13 cellular contexts compared by ENCODE assay signal in genomic region chr2:121038831-121039230, GRCh38.
DNase-seq lines count a peak whose midpoint lies in the region; ATAC-seq, FAIRE-seq and TF ChIP-seq lines count a peak whose summit lies in the region.
"Had no signal": no experiment of that assay in that cellular context is flagged by ENCODE, and none has a peak within 500 bp of the region (broad histone marks: within the 10 kb centered on the region; RNA-seq: fewer than 3 reads in every experiment).

No MANE protein-coding gene starts in this region.

- no peak overlapping the region for H3K27ac Mint-ChIP-seq in activated CD8-positive, alpha-beta memory T cell treated with anti-CD3 and anti-CD28 coated beads, Interleukin-2, amount 10 ng/mL, durations not matched to agents 7 days and 5 days
- H3K27ac Mint-ChIP-seq: T-helper 1 cell treated with Interleukin-12 subunit alpha and Interleukin-12 subunit beta and Interleukin-4 antibody, amounts not matched to agents 30 μg/mL and 1 μg/mL, for 36 hours had no signal

- H3K9me3 ChIP-seq in heart left ventricle, result peaks cover 0 to 7% (median 0%) of the 10 kb centered on the region in 12 donors

- no peak overlapping the region for H3K27ac ChIP-seq in heart left ventricle

- TF ChIP-seq CTCF in heart left ventricle (IDR thresholded peaks at IDR 0.05), result no peak

- FAIRE-seq in urothelium cell line (lab: Jason Lieb, UNC), result no peak
- FAIRE-seq: A204.1 had no signal

- intact Hi-C loops in left ventricle myocardium superior (cut with micrococcal nuclease) (no loop called here), heart left ventricle (cut with DNase I) (no loop called here)

- peak; percentile 42 for ATAC-seq in left ventricle myocardium superior
- ATAC-seq in heart left ventricle, result no peak
- ATAC-seq in esophagus mucosa, result peak; percentile 57
- ATAC-seq in GM21737 (IDR thresholded peaks at IDR 0.05; ENCODE audit: unreplicated experiment), result no peak
- ATAC-seq in activated CD8-positive, alpha-beta memory T cell treated with anti-CD3 and anti-CD28 coated beads, Interleukin-2, amount 10 ng/mL, durations not matched to agents 7 days and 5 days, result no peak

- 53 to 67% (median 58%) methylated on average over 4 to 6 of the region's 6 CpGs for WGBS in heart left ventricle, 4 donors

- H3K9me3 Mint-ChIP-seq in activated CD8-positive, alpha-beta memory T cell treated with anti-CD3 and anti-CD28 coated beads, Interleukin-2, amount 10 ng/mL, durations not matched to agents 7 days and 5 days (ENCODE audit: low read depth), result no peaks in the 10 kb centered on the region
- H3K9me3 Mint-ChIP-seq: T-helper 1 cell treated with Interleukin-12 subunit alpha and Interleukin-12 subunit beta and Interleukin-4 antibody, amounts not matched to agents 30 μg/mL and 1 μg/mL, for 36 hours had no signal

- no peaks in the 10 kb centered on the region for H3K4me1 ChIP-seq in heart left ventricle

- H3K36me3 Mint-ChIP-seq in activated CD8-positive, alpha-beta memory T cell treated with anti-CD3 and anti-CD28 coated beads, Interleukin-2, amount 10 ng/mL, durations not matched to agents 7 days and 5 days, result no peaks in the 10 kb centered on the region
- H3K36me3 Mint-ChIP-seq: brain had no signal

- TF ChIP-seq POLR2A in heart left ventricle (IDR thresholded peaks at IDR 0.05), result no peak

- DNase-seq in left ventricle myocardium superior (no peak), heart left ventricle (no peak), NCI-H748 treated with DMSO at 0.1 percent for 48 hours (lab: John Stamatoyannopoulos, UW) (peak; percentile 7), urothelium cell line (ENCODE audit: low spot score) (peak; percentile 85), NOMO-1 treated with dmso at 0.1 percent for 144 hours (lab: John Stamatoyannopoulos, UW; ENCODE audit: unreplicated experiment) (no peak)
- DNase-seq in activated CD8-positive, alpha-beta memory T cell treated with anti-CD3 and anti-CD28 coated beads, Interleukin-2, amount 10 ng/mL, durations not matched to agents 7 days and 5 days, result no peak
- DNase-seq: Kasumi-1, mesenchymal stem cell had no signal

- peaks cover 0 to 6% (median 0%) of the 10 kb centered on the region in 9 donors for H3K27me3 ChIP-seq in heart left ventricle

- H3K4me1 Mint-ChIP-seq in activated CD8-positive, alpha-beta memory T cell treated with anti-CD3 and anti-CD28 coated beads, Interleukin-2, amount 10 ng/mL, durations not matched to agents 7 days and 5 days, result no peaks in the 10 kb centered on the region

- H3K4me3 Mint-ChIP-seq in activated CD8-positive, alpha-beta memory T cell treated with anti-CD3 and anti-CD28 coated beads, Interleukin-2, amount 10 ng/mL, durations not matched to agents 7 days and 5 days, result no peak overlapping the region
- H3K4me3 Mint-ChIP-seq: brain; T-helper 1 cell treated with Interleukin-12 subunit alpha and Interleukin-12 subunit beta and Interleukin-4 antibody, amounts not matched to agents 30 μg/mL and 1 μg/mL, for 36 hours had no signal

- H3K27me3 Mint-ChIP-seq in activated CD8-positive, alpha-beta memory T cell treated with anti-CD3 and anti-CD28 coated beads, Interleukin-2, amount 10 ng/mL, durations not matched to agents 7 days and 5 days, result peaks cover 3% of the 10 kb centered on the region

- no peaks in the 10 kb centered on the region for H3K36me3 ChIP-seq in heart left ventricle

- H3K4me3 ChIP-seq in heart left ventricle, result no peak overlapping the region

- CTCF ChIA-PET in activated CD8-positive, alpha-beta memory T cell treated with anti-CD3 and anti-CD28 coated beads, Interleukin-2, amount 10 ng/mL, durations not matched to agents 7 days and 5 days (lab: Charles Lee), result interaction anchor here (1.5 kb wide), 1 partner anchor 42 kb away, joined by 3 read pairs; no protein-coding TSS in a partner anchor

Comparison
In these comparisons a context has a peak if more than half of its experiments do, and no peak if none do; other contexts are left out.
1. ATAC-seq: peak in left ventricle myocardium superior (single experiment) and esophagus mucosa (single experiment); none in heart left ventricle (0 of 4), GM21737 (single experiment) and activated CD8-positive, alpha-beta memory T cell treated with anti-CD3 and anti-CD28 coated beads, Interleukin-2, amount 10 ng/mL, durations not matched to agents 7 days and 5 days (single experiment).
2. DNase-seq: peak in NCI-H748 treated with DMSO at 0.1 percent for 48 hours (single experiment) and urothelium cell line (single experiment); none in left ventricle myocardium superior (single experiment), heart left ventricle (0 of 5), activated CD8-positive, alpha-beta memory T cell treated with anti-CD3 and anti-CD28 coated beads, Interleukin-2, amount 10 ng/mL, durations not matched to agents 7 days and 5 days (single experiment) and NOMO-1 treated with dmso at 0.1 percent for 144 hours (single experiment).